Comparison of ENCODE assay signal across 21 cellular contexts in genomic region chr2:205989291-205990071, GRCh38.
DNase-seq lines count a peak whose midpoint lies in the region; ATAC-seq, FAIRE-seq and TF ChIP-seq lines count a peak whose summit lies in the region.
"Had no signal": no experiment of that assay in that cellular context is flagged by ENCODE, and none has a peak within 500 bp of the region (broad histone marks: within the 10 kb centered on the region; RNA-seq: fewer than 3 reads in every experiment).

No MANE protein-coding gene starts in this region.

- H2AFZ ChIP-seq in H9 (ENCODE audit: low read length), result no peak overlapping the region
- H2AFZ ChIP-seq: parathyroid adenoma had no signal

- H3K27ac ChIP-seq in H9 (ENCODE audit: insufficient read length, low read depth, low read length) (no peak overlapping the region), kidney (ENCODE audit: low read depth in 2 of 2, low read length in 2 of 2) (peak overlapping the region in 1 of 2 donors; percentile 56)
- H3K27ac ChIP-seq in effector memory CD4-positive, alpha-beta T cell (ENCODE audit: insufficient read depth, low read length, poor library complexity, severe bottlenecking), result no peak overlapping the region
- H3K27ac ChIP-seq: parathyroid adenoma had no signal

- peaks cover 5 to 28% (median 8%) of the 10 kb centered on the region in 3 experiments; a peak in 6 of 7 replicates for H3K36me3 Mint-ChIP-seq in H9 (ENCODE audit: insufficient read depth in 1 of 3, low read depth in 3 of 3)

- no peak overlapping the region for H3K4me2 ChIP-seq in H9 (ENCODE audit: insufficient read depth, insufficient read length, low read length)

- no peak overlapping the region for H2BK5ac ChIP-seq in H9 (ENCODE audit: insufficient read length, low read length)

- no peaks in the 10 kb centered on the region for H3K9me3 ChIP-seq in H9 (ENCODE audit: control insufficient read depth, low read depth, low read length)
- H3K9me3 ChIP-seq in kidney (ENCODE audit: control insufficient read depth in 1 of 2, low read length in 2 of 2), result no peaks in the 10 kb centered on the region
- no peaks in the 10 kb centered on the region for H3K9me3 ChIP-seq in effector memory CD4-positive, alpha-beta T cell (ENCODE audit: control insufficient read depth, low read length)
- H3K9me3 ChIP-seq: mucosa of descending colon had no signal

- H4K20me1 ChIP-seq in H9 (ENCODE audit: control insufficient read depth, insufficient read depth, insufficient read length), result no peaks in the 10 kb centered on the region

- H3K27me3 Mint-ChIP-seq in H9 (ENCODE audit: low read depth), result no peaks in the 10 kb centered on the region
- H3K27me3 Mint-ChIP-seq: activated naive CD8-positive, alpha-beta T cell treated with anti-CD3 and anti-CD28 coated beads, Interleukin-2, amount 10 ng/mL, durations not matched to agents 7 days and 5 days; central memory CD8-positive, alpha-beta T cell had no signal

- ATAC-seq in GM21619 (IDR thresholded peaks at IDR 0.05; ENCODE audit: unreplicated experiment), result no peak
- ATAC-seq: PC-3 had no signal

- H2BK15ac ChIP-seq in H9 (ENCODE audit: low read depth, low read length), result no peak overlapping the region

- intact Hi-C loops in kidney (cut with DNase I), result no loop called here

- no peak overlapping the region for H3K14ac ChIP-seq in H9 (ENCODE audit: insufficient read depth, low read length)

- TF ChIP-seq CTCF in H9 (conservative IDR thresholded peaks at IDR 0.05) (no peak), kidney (IDR thresholded peaks at IDR 0.05; ENCODE audit: borderline replicate concordance, extremely low read depth, insufficient read depth) (no peak)

- no peak overlapping the region for H2BK120ac ChIP-seq in H9 (ENCODE audit: low read depth, low read length, poor library complexity, severe bottlenecking)

- H3K4me3 ChIP-seq in kidney (ENCODE audit: low read length in 2 of 2), result peak overlapping the region; percentile 20 to 33
- H3K4me3 ChIP-seq in effector memory CD4-positive, alpha-beta T cell (ENCODE audit: insufficient read depth, low read depth, low read length, poor library complexity, severe bottlenecking), result no peak overlapping the region
- H3K4me3 ChIP-seq: mucosa of descending colon had no signal

- no peak overlapping the region for H2AK5ac ChIP-seq in H9 (ENCODE audit: insufficient read length, low read length)

- H3K9me3 Mint-ChIP-seq in H9, result no peaks in the 10 kb centered on the region
- H3K9me3 Mint-ChIP-seq: activated naive CD8-positive, alpha-beta T cell treated with anti-CD3 and anti-CD28 coated beads, Interleukin-2, amount 10 ng/mL, durations not matched to agents 7 days and 5 days; central memory CD8-positive, alpha-beta T cell had no signal

- no peak overlapping the region for H3K9ac ChIP-seq in H9 (ENCODE audit: extremely low read depth, insufficient read length, low read length)
- H3K9ac ChIP-seq in kidney (ENCODE audit: low read length in 2 of 2), result no peak overlapping the region
- H3K9ac ChIP-seq: parathyroid adenoma had no signal

- DNase-seq in H9 (no peak), astrocyte of the hippocampus (ENCODE audit: low read depth, low spot score) (peak; percentile 31), kidney (no peak), renal cortical epithelial cell (ENCODE audit: low read depth) (peak; percentile 76), SW 1271 (lab: John Stamatoyannopoulos, UW) (no peak), T-helper 1 cell (no peak)
- DNase-seq in effector memory CD4-positive, alpha-beta T cell, result no peak
- DNase-seq: activated naive CD8-positive, alpha-beta T cell treated with anti-CD3 and anti-CD28 coated beads, Interleukin-2, amount 10 ng/mL, durations not matched to agents 7 days and 5 days; activated T-cell treated with anti-CD3 and anti-CD28 coated beads for 4 hours; DMS79 treated with DMSO at 0.1 percent for 48 hours; mucosa of descending colon; MV-4-11; NCI-H526 treated with DMSO at 0.1 percent for 48 hours; PC-3; trophoblast cell had no signal

- no peak overlapping the region for H3K23ac ChIP-seq in H9 (ENCODE audit: insufficient read length, low read depth, low read length)

- WGBS in H9 (ENCODE audit: extremely low coverage, insufficient read length, low lambda C conversion rate), result no CpG with 5 or more reads among the region's 10 CpGs

- H3K4me1 Mint-ChIP-seq in H9, result peaks cover 0 to 11% of the 10 kb centered on the region in 2 experiments; a peak in 3 of 4 replicates
- H3K4me1 Mint-ChIP-seq: activated naive CD8-positive, alpha-beta T cell treated with anti-CD3 and anti-CD28 coated beads, Interleukin-2, amount 10 ng/mL, durations not matched to agents 7 days and 5 days; central memory CD8-positive, alpha-beta T cell had no signal

- no peak for FAIRE-seq in kidney (lab: Jason Lieb, UNC)
- FAIRE-seq: GM19239, islet of Langerhans, TTC549 had no signal

- H3K4ac ChIP-seq in H9 (ENCODE audit: low read depth, low read length), result no peak overlapping the region

- no peak overlapping the region for H4K8ac ChIP-seq in H9 (replicated peaks; ENCODE audit: insufficient read length, low read depth, low read length)

- H3K79me1 ChIP-seq in H9 (ENCODE audit: insufficient read depth, low read depth, low read length, poor library complexity, severe bottlenecking), result no peaks in the 10 kb centered on the region

- no peak overlapping the region for H3K56ac ChIP-seq in H9 (ENCODE audit: insufficient read length, low read depth, low read length)

- peak overlapping the region; percentile 0 to 40 (median 6); a peak in 5 of 7 replicates for H3K27ac Mint-ChIP-seq in H9
- H3K27ac Mint-ChIP-seq: activated naive CD8-positive, alpha-beta T cell treated with anti-CD3 and anti-CD28 coated beads, Interleukin-2, amount 10 ng/mL, durations not matched to agents 7 days and 5 days had no signal

- no peak overlapping the region for H3T11ph ChIP-seq in H9 (ENCODE audit: low read length)

- H2BK12ac ChIP-seq in H9 (ENCODE audit: insufficient read length, low read depth, low read length), result no peak overlapping the region

- H3K18ac ChIP-seq in H9 (ENCODE audit: insufficient read length, low read depth, low read length), result no peak overlapping the region

- no peak overlapping the region for H4K91ac ChIP-seq in H9 (ENCODE audit: insufficient read length, low read depth, low read length)

- H3K23me2 ChIP-seq in H9 (ENCODE audit: insufficient read length, low read depth, low read length, poor library complexity, severe bottlenecking), result no peaks in the 10 kb centered on the region

- H3K4me3 Mint-ChIP-seq in H9, result no peak overlapping the region
- H3K4me3 Mint-ChIP-seq: activated naive CD8-positive, alpha-beta T cell treated with anti-CD3 and anti-CD28 coated beads, Interleukin-2, amount 10 ng/mL, durations not matched to agents 7 days and 5 days; central memory CD8-positive, alpha-beta T cell had no signal

- H3K79me2 ChIP-seq in H9 (ENCODE audit: insufficient read depth, low read length), result no peaks in the 10 kb centered on the region
- H3K79me2 ChIP-seq: parathyroid adenoma had no signal

- H3K36me3 ChIP-seq in kidney (ENCODE audit: control insufficient read depth in 1 of 2, insufficient read depth in 2 of 2, low read length in 2 of 2), result no peaks in the 10 kb centered on the region
- H3K36me3 ChIP-seq in effector memory CD4-positive, alpha-beta T cell (ENCODE audit: control insufficient read depth, insufficient read depth, low read length), result no peaks in the 10 kb centered on the region

- H3K4me1 ChIP-seq in H9 (ENCODE audit: insufficient read depth, low read length), result no peaks in the 10 kb centered on the region
- peaks cover 0 to 12% of the 10 kb centered on the region in 2 donors for H3K4me1 ChIP-seq in kidney (ENCODE audit: control insufficient read depth in 1 of 2, insufficient read depth in 1 of 2, low read depth in 1 of 2, low read length in 2 of 2)
- no peaks in the 10 kb centered on the region for H3K4me1 ChIP-seq in effector memory CD4-positive, alpha-beta T cell (ENCODE audit: control insufficient read depth, insufficient read depth, low read length, poor library complexity, severe bottlenecking)

- H3K27me3 ChIP-seq in H9 (ENCODE audit: insufficient read depth, low read length), result no peaks in the 10 kb centered on the region
- no peaks in the 10 kb centered on the region for H3K27me3 ChIP-seq in effector memory CD4-positive, alpha-beta T cell (replicated peaks; ENCODE audit: control insufficient read depth, insufficient read depth, low read length, poor library complexity, severe bottlenecking)

- no peak overlapping the region for H4K5ac ChIP-seq in H9 (ENCODE audit: insufficient read length, low read depth, low read length)

- H2BK20ac ChIP-seq in H9 (ENCODE audit: low read depth, low read length, poor library complexity, severe bottlenecking), result no peak overlapping the region

Comparison
In these comparisons a context has a peak if more than half of its experiments do, and no peak if none do; other contexts are left out.
1. DNase-seq: peak in astrocyte of the hippocampus (single experiment) and renal cortical epithelial cell (single experiment); none in H9 (single experiment), kidney (single experiment), effector memory CD4-positive, alpha-beta T cell (0 of 3), SW 1271 (0 of 2) and T-helper 1 cell (0 of 5).